ENCODE assay signal across 8 cellular contexts in genomic region chr9:137294091-137294683, GRCh38. TPM values are rescaled to one million over a fixed set of nuclear protein-coding genes. Genes with fewer than 3 reads are reported as not detected.
DNase-seq lines count a peak whose midpoint lies in the region; ATAC-seq, FAIRE-seq and TF ChIP-seq lines count a peak whose summit lies in the region.

No MANE protein-coding gene starts in this region.

- no peaks in the 10 kb centered on the region for H3K9me3 Mint-ChIP-seq in activated naive CD4-positive, alpha-beta T cell treated with anti-CD3 and anti-CD28 coated beads, Interleukin-2, amount 50 U/mL, for 24 hours

- H3K4me1 ChIP-seq in HepG2 (ENCODE audit: insufficient read depth, low read length) (peaks cover 62% of the 10 kb centered on the region), osteoblast (ENCODE audit: insufficient read depth, low read length) (peaks cover 4% of the 10 kb centered on the region)

- in situ Hi-C loops in HepG2 (cut with HindIII; ENCODE audit: extremely low pct_ligation_motif_present, low pct_unique_long_range_greater_than_20kb) = loop anchor here (5.0 kb wide), 1 partner anchor 113 kb away; no protein-coding TSS in a partner anchor

- H3K4me3 ChIP-seq in NB4 (ENCODE audit: low read depth, low read length) = no peak overlapping the region
- peak overlapping the region; percentile 47 to 67 (median 55) for H3K4me3 ChIP-seq in HepG2 (replicated peaks in 1 of 3; ENCODE audit: insufficient read depth in 1 of 3, low read depth in 2 of 3, low read length in 3 of 3)
- H3K4me3 ChIP-seq in osteoblast (ENCODE audit: insufficient read depth, low read length) = no peak overlapping the region

- no peaks in the 10 kb centered on the region for H3K36me3 Mint-ChIP-seq in activated naive CD4-positive, alpha-beta T cell treated with anti-CD3 and anti-CD28 coated beads, Interleukin-2, amount 50 U/mL, for 24 hours

- TF ChIP-seq RAD21 in HepG2 (CRISPR knock-in tag; IDR thresholded peaks at IDR 0.05) = no peak

- peak overlapping the region; percentile 33 for H2AFZ ChIP-seq in HepG2 (ENCODE audit: low read length)
- H2AFZ ChIP-seq in osteoblast (ENCODE audit: low read length) = no peak overlapping the region

- H3K4me2 ChIP-seq in HepG2 (ENCODE audit: low read depth, low read length) = peak overlapping the region; percentile 80
- no peak overlapping the region for H3K4me2 ChIP-seq in osteoblast (ENCODE audit: insufficient read depth, low read length)

- POLR2A ChIA-PET in HepG2 (lab: Yijun Ruan, JAX) = interaction anchor here (1.0 to 1.5 kb wide), 4 partner anchors 8 to 54 kb away, joined by 3 to 11 read pairs (median 5); partner anchors contain the start of genes NRARP, TOR4A and TUBB4B

- intact Hi-C loops in HepG2 (cut with micrococcal nuclease; ENCODE audit: unreplicated experiment) = no loop called here

- peaks cover 18% of the 10 kb centered on the region for H3K27me3 Mint-ChIP-seq in activated naive CD4-positive, alpha-beta T cell treated with anti-CD3 and anti-CD28 coated beads, Interleukin-2, amount 50 U/mL, for 24 hours

- no peak for TF ChIP-seq EP300 in HepG2 (IDR thresholded peaks at IDR 0.05; ENCODE audit: low read depth in 2 of 2, low read length in 2 of 2)
- TF ChIP-seq EP300 in HepG2 (CRISPR knock-in tag; IDR thresholded peaks at IDR 0.05; ENCODE audit: borderline replicate concordance) = no peak

- WGBS in HepG2 (ENCODE audit: low lambda C conversion rate) = 3% methylated on average over 11 of the region's 11 CpGs

- H3K4me3 Mint-ChIP-seq in activated naive CD4-positive, alpha-beta T cell treated with anti-CD3 and anti-CD28 coated beads, Interleukin-2, amount 50 U/mL, for 24 hours = peak overlapping the region; percentile 57

- no peak for TF ChIP-seq POLR2A in NB4 (IDR thresholded peaks at IDR 0.05; ENCODE audit: extremely low read depth, insufficient read length)
- no peak for TF ChIP-seq POLR2A in HepG2 (IDR thresholded peaks at IDR 0.05; ENCODE audit: insufficient read depth in 1 of 2, low read depth in 2 of 2, low read length in 2 of 2)

- H3K4me1 Mint-ChIP-seq in activated naive CD4-positive, alpha-beta T cell treated with anti-CD3 and anti-CD28 coated beads, Interleukin-2, amount 50 U/mL, for 24 hours = peaks cover 4% of the 10 kb centered on the region

- no peak overlapping the region for H3K27ac Mint-ChIP-seq in activated naive CD4-positive, alpha-beta T cell treated with anti-CD3 and anti-CD28 coated beads, Interleukin-2, amount 50 U/mL, for 24 hours

- no peak overlapping the region for H3K27ac ChIP-seq in HepG2 (ENCODE audit: extremely low read length, insufficient read depth, low read length)
- H3K27ac ChIP-seq in osteoblast (ENCODE audit: low read depth, low read length) = no peak overlapping the region

- BruUV-seq in HepG2 (replicated peaks; lab: Mats Ljungman, UMichigan) = no TSS peak

- H3K36me3 ChIP-seq in HepG2 (replicated peaks in 1 of 2; ENCODE audit: control insufficient read depth in 1 of 2, insufficient read depth in 2 of 2, low read length in 2 of 2) = no peaks in the 10 kb centered on the region
- no peaks in the 10 kb centered on the region for H3K36me3 ChIP-seq in osteoblast (ENCODE audit: insufficient read depth, low read length)

- DNase-seq in NCI-H1417 (lab: John Stamatoyannopoulos, UW) (peak in 2 of 3 experiments; percentile 52 to 64), NCI-H1417 treated with DMSO at 0.1 percent for 48 hours (lab: John Stamatoyannopoulos, UW) (no peak), NB4 (ENCODE audit: low read depth) (peak; percentile 69), HepG2 (ENCODE audit: low spot score) (peak; percentile 80), osteoblast (ENCODE audit: insufficient read length, low spot score, missing footprints) (no peak), NCI-H1436 treated with DMSO at 0.1 percent for 48 hours (lab: John Stamatoyannopoulos, UW) (no peak)

- H3K9ac ChIP-seq in HepG2 (ENCODE audit: insufficient read depth, low read depth, low read length) = peak overlapping the region; percentile 44

- H3K27me3 ChIP-seq in HepG2 (ENCODE audit: control insufficient read depth in 1 of 2, insufficient read depth in 2 of 2, low read length in 2 of 2) = peaks cover 4 to 27% of the 10 kb centered on the region in 2 experiments; a peak in 4 of 5 replicates
- peaks cover 38% of the 10 kb centered on the region for H3K27me3 ChIP-seq in osteoblast (ENCODE audit: insufficient read depth, low read length)

- H3K79me2 ChIP-seq in HepG2 (ENCODE audit: insufficient read depth, low read length) = no peaks in the 10 kb centered on the region
- H3K79me2 ChIP-seq in osteoblast (ENCODE audit: insufficient read depth, low read length) = no peaks in the 10 kb centered on the region

- H4K20me1 ChIP-seq in HepG2 (ENCODE audit: insufficient read depth, low read length) (no peaks in the 10 kb centered on the region), osteoblast (ENCODE audit: insufficient read depth, low read length) (peaks cover 3% of the 10 kb centered on the region)

- TF ChIP-seq CTCF in NB4 (IDR thresholded peaks at IDR 0.05; ENCODE audit: low read depth, low read length) = no peak
- no peak for TF ChIP-seq CTCF in HepG2 (CRISPR knock-in tag; IDR thresholded peaks at IDR 0.05)
- no peak for TF ChIP-seq CTCF in osteoblast (IDR thresholded peaks at IDR 0.05; ENCODE audit: extremely low read depth, low read depth, low read length)

- FAIRE-seq in HepG2 (lab: Jason Lieb, UNC) = peak; percentile 76

- H3K9me3 ChIP-seq in HepG2 (ENCODE audit: low read length) (no peaks in the 10 kb centered on the region), osteoblast (ENCODE audit: low read depth, low read length) (peaks cover 3% of the 10 kb centered on the region)

- CTCF ChIA-PET in HepG2 (lab: Yijun Ruan, JAX; ENCODE audit: low intra/inter-chr PET ratio, low total read pairs) = no interaction called here

- peak; percentile 70 for ATAC-seq in HepG2
- no peak for ATAC-seq in HG02642 (IDR thresholded peaks at IDR 0.05; ENCODE audit: poor library complexity, unreplicated experiment)

RNA-seq across cellular contexts. Expression of gene NRARP, which starts 7.9 kb away (rescaled TPM):
- total RNA-seq in HepG2 (2016; rRNA removed; fragmentation: Illumina TruSeq; extraction: Trizol) = 0.14 and 0.22 TPM in 2 replicates
- total RNA-seq in HepG2 (2016; cell fraction: cytosol; rRNA removed; fragmentation: Illumina TruSeq; extraction: Trizol; ENCODE audit: low read depth) = 0.26 and 0.30 TPM in 2 replicates
- total RNA-seq in HepG2 (2016; cell fraction: insoluble cytoplasmic fraction; rRNA removed; fragmentation: Illumina TruSeq; extraction: Trizol) = 0.19 and 0.35 TPM in 2 replicates
- 0.21 and 0.25 TPM in 2 replicates for total RNA-seq in HepG2 (2016; cell fraction: membrane; rRNA removed; fragmentation: Illumina TruSeq; extraction: Trizol)
- total RNA-seq in HepG2 (2016; cell fraction: nucleus; rRNA removed; fragmentation: Illumina TruSeq; extraction: Trizol) = 0.19 and 0.22 TPM in 2 replicates
- 0.46 and 0.73 TPM in 2 replicates for polyA plus RNA-seq in HepG2 (2011; rRNA removed)
- polyA plus RNA-seq in HepG2 (2011; cell fraction: cytosol; rRNA removed) = 0.74 and 1.0 TPM in 2 replicates
- polyA plus RNA-seq in HepG2 (2011; cell fraction: nucleus; rRNA removed) = 0.69 and 0.79 TPM in 2 replicates
- 0.51 and 0.78 TPM in 2 replicates for polyA plus RNA-seq in HepG2 (2012)
- 0.21 and 0.42 TPM in 2 replicates for polyA plus RNA-seq in HepG2 (2016; cell fraction: cytosol; fragmentation: Illumina TruSeq; extraction: Trizol; ENCODE audit: low read depth)
- polyA plus RNA-seq in HepG2 (2016; cell fraction: insoluble cytoplasmic fraction; fragmentation: Illumina TruSeq; extraction: Trizol; ENCODE audit: low read depth) = 0.17 and 0.46 TPM in 2 replicates
- polyA plus RNA-seq in HepG2 (2016; cell fraction: membrane; fragmentation: Illumina TruSeq; extraction: Trizol; ENCODE audit: low read depth) = 0.40 and 0.56 TPM in 2 replicates
- polyA plus RNA-seq in HepG2 (2016; cell fraction: nucleus; fragmentation: Illumina TruSeq; extraction: Trizol; ENCODE audit: insufficient read depth, low read depth) = 0.36 and 0.52 TPM in 2 replicates
- 1.0 and 2.0 TPM in 2 replicates for polyA minus RNA-seq in HepG2 (2011; rRNA and poly(A)+ RNA removed; ENCODE audit: low replicate concordance)
- 0.59 and 0.88 TPM in 2 replicates for polyA minus RNA-seq in HepG2 (2011; cell fraction: cytosol; rRNA and poly(A)+ RNA removed)
- 0.25 TPM in 1 of 2 replicates, not detected in the other for polyA minus RNA-seq in HepG2 (2011; cell fraction: nucleus; rRNA and poly(A)+ RNA removed)
- under 0.01 TPM in 2 replicates for total RNA-seq in osteoblast

RNA-seq across cellular contexts. Expression of gene TOR4A, which starts 16.7 kb away (rescaled TPM):
- total RNA-seq in HepG2 (2016; rRNA removed; fragmentation: Illumina TruSeq; extraction: Trizol) (7.0 and 14.2 TPM in 2 replicates), osteoblast (0.29 and 2.5 TPM in 2 replicates)
- total RNA-seq in HepG2 (2016; cell fraction: cytosol; rRNA removed; fragmentation: Illumina TruSeq; extraction: Trizol; ENCODE audit: low read depth) = 1.3 and 1.5 TPM in 2 replicates
- 6.7 and 14.2 TPM in 2 replicates for total RNA-seq in HepG2 (2016; cell fraction: insoluble cytoplasmic fraction; rRNA removed; fragmentation: Illumina TruSeq; extraction: Trizol)
- total RNA-seq in HepG2 (2016; cell fraction: membrane; rRNA removed; fragmentation: Illumina TruSeq; extraction: Trizol) = 5.1 and 6.1 TPM in 2 replicates
- 10.4 and 11.5 TPM in 2 replicates for total RNA-seq in HepG2 (2016; cell fraction: nucleus; rRNA removed; fragmentation: Illumina TruSeq; extraction: Trizol)
- 11.1 and 16.4 TPM in 2 replicates for polyA plus RNA-seq in HepG2 (2011; rRNA removed)
- polyA plus RNA-seq in HepG2 (2011; cell fraction: cytosol; rRNA removed) = 14.3 and 20.7 TPM in 2 replicates
- polyA plus RNA-seq in HepG2 (2011; cell fraction: nucleus; rRNA removed) = 17.2 and 18.2 TPM in 2 replicates
- 6.6 and 10.2 TPM in 2 replicates for polyA plus RNA-seq in HepG2 (2012)
- 1.1 and 1.2 TPM in 2 replicates for polyA plus RNA-seq in HepG2 (2016; cell fraction: cytosol; fragmentation: Illumina TruSeq; extraction: Trizol; ENCODE audit: low read depth)
- 7.9 and 8.2 TPM in 2 replicates for polyA plus RNA-seq in HepG2 (2016; cell fraction: insoluble cytoplasmic fraction; fragmentation: Illumina TruSeq; extraction: Trizol; ENCODE audit: low read depth)
- polyA plus RNA-seq in HepG2 (2016; cell fraction: membrane; fragmentation: Illumina TruSeq; extraction: Trizol; ENCODE audit: low read depth) = 3.0 and 3.1 TPM in 2 replicates
- 20.6 and 20.8 TPM in 2 replicates for polyA plus RNA-seq in HepG2 (2016; cell fraction: nucleus; fragmentation: Illumina TruSeq; extraction: Trizol; ENCODE audit: insufficient read depth, low read depth)
- 13.4 and 50.2 TPM in 2 replicates for polyA minus RNA-seq in HepG2 (2011; rRNA and poly(A)+ RNA removed; ENCODE audit: low replicate concordance)
- polyA minus RNA-seq in HepG2 (2011; cell fraction: cytosol; rRNA and poly(A)+ RNA removed) = 29.6 and 30.9 TPM in 2 replicates
- polyA minus RNA-seq in HepG2 (2011; cell fraction: nucleus; rRNA and poly(A)+ RNA removed) = 6.3 and 7.8 TPM in 2 replicates

RNA-seq across cellular contexts. Expression of gene NELFB, which starts 39.1 kb away (rescaled TPM):
- 38.7 and 45.8 TPM in 2 replicates for total RNA-seq in HepG2 (2016; rRNA removed; fragmentation: Illumina TruSeq; extraction: Trizol)
- total RNA-seq in HepG2 (2016; cell fraction: cytosol; rRNA removed; fragmentation: Illumina TruSeq; extraction: Trizol; ENCODE audit: low read depth) = 11.1 and 13.7 TPM in 2 replicates
- 33.9 and 46.1 TPM in 2 replicates for total RNA-seq in HepG2 (2016; cell fraction: insoluble cytoplasmic fraction; rRNA removed; fragmentation: Illumina TruSeq; extraction: Trizol)
- 31.9 and 34.1 TPM in 2 replicates for total RNA-seq in HepG2 (2016; cell fraction: membrane; rRNA removed; fragmentation: Illumina TruSeq; extraction: Trizol)
- 19.5 and 22.8 TPM in 2 replicates for total RNA-seq in HepG2 (2016; cell fraction: nucleus; rRNA removed; fragmentation: Illumina TruSeq; extraction: Trizol)
- 26.5 and 38.0 TPM in 2 replicates for polyA plus RNA-seq in HepG2 (2011; rRNA removed)
- polyA plus RNA-seq in HepG2 (2011; cell fraction: cytosol; rRNA removed) = 31.2 and 47.6 TPM in 2 replicates
- polyA plus RNA-seq in HepG2 (2011; cell fraction: nucleus; rRNA removed) = 58.0 and 66.2 TPM in 2 replicates
- polyA plus RNA-seq in HepG2 (2012) = 37.0 and 38.0 TPM in 2 replicates
- 13.2 and 13.7 TPM in 2 replicates for polyA plus RNA-seq in HepG2 (2016; cell fraction: cytosol; fragmentation: Illumina TruSeq; extraction: Trizol; ENCODE audit: low read depth)
- 38.8 and 48.5 TPM in 2 replicates for polyA plus RNA-seq in HepG2 (2016; cell fraction: insoluble cytoplasmic fraction; fragmentation: Illumina TruSeq; extraction: Trizol; ENCODE audit: low read depth)
- 24.3 and 28.9 TPM in 2 replicates for polyA plus RNA-seq in HepG2 (2016; cell fraction: membrane; fragmentation: Illumina TruSeq; extraction: Trizol; ENCODE audit: low read depth)
- 40.4 and 45.0 TPM in 2 replicates for polyA plus RNA-seq in HepG2 (2016; cell fraction: nucleus; fragmentation: Illumina TruSeq; extraction: Trizol; ENCODE audit: insufficient read depth, low read depth)
- 63.2 and 70.3 TPM in 2 replicates for polyA minus RNA-seq in HepG2 (2011; rRNA and poly(A)+ RNA removed; ENCODE audit: low replicate concordance)
- polyA minus RNA-seq in HepG2 (2011; cell fraction: cytosol; rRNA and poly(A)+ RNA removed) = 28.7 and 31.0 TPM in 2 replicates
- polyA minus RNA-seq in HepG2 (2011; cell fraction: nucleus; rRNA and poly(A)+ RNA removed) = 10.3 and 11.6 TPM in 2 replicates
- total RNA-seq in osteoblast = 46.0 and 47.4 TPM in 2 replicates

RNA-seq across cellular contexts. Expression of gene STPG3, which starts 43.1 kb away (rescaled TPM):
- total RNA-seq in HepG2 (2016; rRNA removed; fragmentation: Illumina TruSeq; extraction: Trizol) (not detected in 2 replicates), osteoblast (0.36 TPM in 1 of 2 replicates, not detected in the other)
- not detected in 2 replicates for total RNA-seq in HepG2 (2016; cell fraction: cytosol; rRNA removed; fragmentation: Illumina TruSeq; extraction: Trizol; ENCODE audit: low read depth)
- total RNA-seq in HepG2 (2016; cell fraction: insoluble cytoplasmic fraction; rRNA removed; fragmentation: Illumina TruSeq; extraction: Trizol) = not detected in 2 replicates
- total RNA-seq in HepG2 (2016; cell fraction: membrane; rRNA removed; fragmentation: Illumina TruSeq; extraction: Trizol) = not detected in 2 replicates
- total RNA-seq in HepG2 (2016; cell fraction: nucleus; rRNA removed; fragmentation: Illumina TruSeq; extraction: Trizol) = not detected in 2 replicates
- polyA plus RNA-seq in HepG2 (2011; rRNA removed) = not detected in 2 replicates
- polyA plus RNA-seq in HepG2 (2011; cell fraction: cytosol; rRNA removed) = not detected in 2 replicates
- polyA plus RNA-seq in HepG2 (2011; cell fraction: nucleus; rRNA removed) = 0.45 and 0.50 TPM in 2 replicates
- 0.27 and 0.35 TPM in 2 replicates for polyA plus RNA-seq in HepG2 (2012)
- not detected in 2 replicates for polyA plus RNA-seq in HepG2 (2016; cell fraction: cytosol; fragmentation: Illumina TruSeq; extraction: Trizol; ENCODE audit: low read depth)
- not detected in 2 replicates for polyA plus RNA-seq in HepG2 (2016; cell fraction: insoluble cytoplasmic fraction; fragmentation: Illumina TruSeq; extraction: Trizol; ENCODE audit: low read depth)
- polyA plus RNA-seq in HepG2 (2016; cell fraction: membrane; fragmentation: Illumina TruSeq; extraction: Trizol; ENCODE audit: low read depth) = not detected in 2 replicates
- not detected in 2 replicates for polyA plus RNA-seq in HepG2 (2016; cell fraction: nucleus; fragmentation: Illumina TruSeq; extraction: Trizol; ENCODE audit: insufficient read depth, low read depth)
- polyA minus RNA-seq in HepG2 (2011; rRNA and poly(A)+ RNA removed; ENCODE audit: low replicate concordance) = 0.23 TPM in 1 of 2 replicates, not detected in the other
- not detected in 2 replicates for polyA minus RNA-seq in HepG2 (2011; cell fraction: cytosol; rRNA and poly(A)+ RNA removed)
- polyA minus RNA-seq in HepG2 (2011; cell fraction: nucleus; rRNA and poly(A)+ RNA removed) = not detected in 2 replicates

RNA-seq across cellular contexts. Expression of gene TUBB4B, which starts 53.1 kb away (rescaled TPM):
- total RNA-seq in HepG2 (2016; rRNA removed; fragmentation: Illumina TruSeq; extraction: Trizol) = 412 and 481 TPM in 2 replicates
- 96.3 and 106 TPM in 2 replicates for total RNA-seq in HepG2 (2016; cell fraction: cytosol; rRNA removed; fragmentation: Illumina TruSeq; extraction: Trizol; ENCODE audit: low read depth)
- total RNA-seq in HepG2 (2016; cell fraction: insoluble cytoplasmic fraction; rRNA removed; fragmentation: Illumina TruSeq; extraction: Trizol) = 424 and 467 TPM in 2 replicates
- 128 TPM in 2 replicates for total RNA-seq in HepG2 (2016; cell fraction: membrane; rRNA removed; fragmentation: Illumina TruSeq; extraction: Trizol)
- 195 and 203 TPM in 2 replicates for total RNA-seq in HepG2 (2016; cell fraction: nucleus; rRNA removed; fragmentation: Illumina TruSeq; extraction: Trizol)
- polyA plus RNA-seq in HepG2 (2011; rRNA removed) = 182 and 243 TPM in 2 replicates
- 251 and 293 TPM in 2 replicates for polyA plus RNA-seq in HepG2 (2011; cell fraction: cytosol; rRNA removed)
- polyA plus RNA-seq in HepG2 (2011; cell fraction: nucleus; rRNA removed) = 210 and 235 TPM in 2 replicates
- polyA plus RNA-seq in HepG2 (2012) = 190 and 205 TPM in 2 replicates
- polyA plus RNA-seq in HepG2 (2016; cell fraction: cytosol; fragmentation: Illumina TruSeq; extraction: Trizol; ENCODE audit: low read depth) = 115 and 121 TPM in 2 replicates
- polyA plus RNA-seq in HepG2 (2016; cell fraction: insoluble cytoplasmic fraction; fragmentation: Illumina TruSeq; extraction: Trizol; ENCODE audit: low read depth) = 587 and 625 TPM in 2 replicates
- 115 and 122 TPM in 2 replicates for polyA plus RNA-seq in HepG2 (2016; cell fraction: membrane; fragmentation: Illumina TruSeq; extraction: Trizol; ENCODE audit: low read depth)
- 355 and 369 TPM in 2 replicates for polyA plus RNA-seq in HepG2 (2016; cell fraction: nucleus; fragmentation: Illumina TruSeq; extraction: Trizol; ENCODE audit: insufficient read depth, low read depth)
- polyA minus RNA-seq in HepG2 (2011; rRNA and poly(A)+ RNA removed; ENCODE audit: low replicate concordance) = 270 and 721 TPM in 2 replicates
- polyA minus RNA-seq in HepG2 (2011; cell fraction: cytosol; rRNA and poly(A)+ RNA removed) = 140 and 144 TPM in 2 replicates
- polyA minus RNA-seq in HepG2 (2011; cell fraction: nucleus; rRNA and poly(A)+ RNA removed) = 74.6 and 75.6 TPM in 2 replicates
- total RNA-seq in osteoblast = 67.7 and 74.0 TPM in 2 replicates

Comparison
In these comparisons a context has a peak if more than half of its experiments do, and no peak if none do; other contexts are left out.
1. DNase-seq: peak in NCI-H1417 (2 of 3), NB4 (single experiment) and HepG2 (single experiment); none in NCI-H1417 treated with DMSO at 0.1 percent for 48 hours (single experiment), osteoblast (single experiment) and NCI-H1436 treated with DMSO at 0.1 percent for 48 hours (single experiment).
2. H3K4me3 ChIP-seq: peak in HepG2 (3 of 3); none in NB4 (single experiment) and osteoblast (single experiment).